8 cellular contexts compared by ENCODE assay signal in the genomic region with DNA sequence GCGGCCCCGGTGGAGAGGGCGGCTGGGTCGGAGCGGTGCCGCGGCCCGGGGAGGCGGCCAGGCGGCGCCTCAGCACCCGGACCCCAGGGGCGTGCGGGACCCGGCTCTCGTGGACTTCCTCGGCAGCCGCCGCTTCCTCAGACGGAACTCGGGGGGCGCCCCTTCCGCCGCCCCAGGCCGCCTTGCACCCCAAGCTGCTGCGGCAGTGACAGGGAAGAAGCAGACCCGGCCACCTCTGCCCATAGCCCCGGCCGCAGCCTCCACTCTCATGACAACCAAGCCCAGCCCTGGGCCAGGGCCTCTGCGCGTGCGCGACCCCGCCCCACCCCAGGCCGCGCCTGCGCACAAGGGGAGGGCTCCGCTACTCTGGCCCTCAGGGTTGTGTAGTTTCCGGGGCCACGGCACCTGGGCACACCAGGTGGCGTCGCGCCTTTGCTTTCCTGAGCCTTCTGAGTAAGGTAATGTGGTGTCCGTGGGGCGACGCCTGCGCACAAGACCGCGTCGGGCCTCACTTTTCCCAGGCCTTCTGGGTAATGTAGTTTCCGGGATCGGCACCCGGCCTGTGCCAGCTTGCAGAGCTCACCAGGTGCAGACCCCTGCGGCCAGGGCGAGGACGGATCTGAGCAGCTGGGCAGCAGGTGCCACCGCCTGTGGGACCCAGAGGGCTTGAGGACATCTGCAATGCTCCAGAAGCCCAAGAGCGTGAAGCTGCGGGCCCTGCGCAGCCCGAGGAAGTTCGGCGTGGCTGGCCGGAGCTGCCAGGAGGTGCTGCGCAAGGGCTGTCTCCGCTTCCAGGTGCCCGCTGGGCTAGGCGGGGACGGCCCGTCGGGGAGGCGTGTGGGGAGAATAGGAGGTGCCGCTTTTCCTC. TPM values are rescaled to one million over a fixed set of nuclear protein-coding genes. Genes with fewer than 3 reads are reported as not detected.
A peak's percentile ranks its signal among the peaks of the same experiment; 100 is the strongest.
DNase-seq lines count a peak whose midpoint lies in the region; ATAC-seq and TF ChIP-seq lines count a peak whose summit lies in the region.

A gene (minus strand): TSS at position 289 of the 868 bp plus-strand sequence. CDS start 4,804 bp downstream, outside the sequence.
A gene with protein sequence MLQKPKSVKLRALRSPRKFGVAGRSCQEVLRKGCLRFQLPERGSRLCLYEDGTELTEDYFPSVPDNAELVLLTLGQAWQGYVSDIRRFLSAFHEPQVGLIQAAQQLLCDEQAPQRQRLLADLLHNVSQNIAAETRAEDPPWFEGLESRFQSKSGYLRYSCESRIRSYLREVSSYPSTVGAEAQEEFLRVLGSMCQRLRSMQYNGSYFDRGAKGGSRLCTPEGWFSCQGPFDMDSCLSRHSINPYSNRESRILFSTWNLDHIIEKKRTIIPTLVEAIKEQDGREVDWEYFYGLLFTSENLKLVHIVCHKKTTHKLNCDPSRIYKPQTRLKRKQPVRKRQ (plus strand): TSS at position 554 of the 868 bp plus-strand sequence. CDS start 128 bp downstream, at position 682.

- intact Hi-C loops in activated CD4-positive, alpha-beta T cell treated with anti-CD3 and anti-CD28 coated beads, Interleukin-2, amount 10 ng/mL, durations not matched to agents 24 days and 14 days (cut with micrococcal nuclease): loop anchor here (1.0 to 2.0 kb wide), 4 partner anchors 34 to 85 kb away; a partner anchor contains a TSS

- H3K27ac Mint-ChIP-seq in activated CD4-positive, alpha-beta T cell treated with anti-CD3 and anti-CD28 coated beads, Interleukin-2, amount 10 ng/mL, durations not matched to agents 24 days and 14 days: peak within 1 kb of the TSS; percentile 86

- H3K9me3 Mint-ChIP-seq in activated CD4-positive, alpha-beta T cell treated with anti-CD3 and anti-CD28 coated beads, Interleukin-2, amount 10 ng/mL, durations not matched to agents 24 days and 14 days: no peaks in the 10 kb centered on the region

- no peaks in the 10 kb centered on the region for H3K36me3 ChIP-seq in BE2C

- no peaks in the 10 kb centered on the region for H3K9me3 ChIP-seq in BE2C

- H3K36me3 Mint-ChIP-seq in activated CD4-positive, alpha-beta T cell treated with anti-CD3 and anti-CD28 coated beads, Interleukin-2, amount 10 ng/mL, durations not matched to agents 24 days and 14 days (ENCODE audit: low read depth): no peaks in the 10 kb centered on the region

- no peaks in the 10 kb centered on the region for H3K27me3 ChIP-seq in BE2C

- peak within 1 kb of the TSS; percentile 71 for H3K4me3 ChIP-seq in BE2C (ENCODE audit: low read depth, low read length)

- H3K4me1 ChIP-seq in BE2C: no peaks in the 10 kb centered on the region

- H3K4me1 Mint-ChIP-seq in activated CD4-positive, alpha-beta T cell treated with anti-CD3 and anti-CD28 coated beads, Interleukin-2, amount 10 ng/mL, durations not matched to agents 24 days and 14 days: peaks cover 17% of the 10 kb centered on the region

- TF ChIP-seq CTCF in BE2C (IDR thresholded peaks at IDR 0.05; ENCODE audit: low read depth, low read length): 0 out of 2 replicates have a peak, but pooled peaks have one; percentile 6

- peak; percentile 96 for ATAC-seq in HG03439 (IDR thresholded peaks at IDR 0.05; ENCODE audit: unreplicated experiment)

- H3K27me3 Mint-ChIP-seq in activated CD4-positive, alpha-beta T cell treated with anti-CD3 and anti-CD28 coated beads, Interleukin-2, amount 10 ng/mL, durations not matched to agents 24 days and 14 days: no peaks in the 10 kb centered on the region

- DNase-seq in BE2C (peak; percentile 82), NCI-H526 (lab: John Stamatoyannopoulos, UW) (peak; percentile 97 to 99), cortex of kidney (lab: John Stamatoyannopoulos, UW) (peak; percentile 80), left kidney (ENCODE audit: low read depth, low spot score) (peak; percentile 99)
- peak; percentile 99 for DNase-seq in activated CD4-positive, alpha-beta T cell treated with anti-CD3 and anti-CD28 coated beads, Interleukin-2, amount 10 ng/mL, durations not matched to agents 24 days and 14 days
- peak; percentile 93 to 95 for DNase-seq in stimulated activated CD4-positive, alpha-beta T cell treated with anti-CD3 and anti-CD28 coated beads, Interleukin-2, amount 100 ng/mL, for 24 hours

- H3K4me3 Mint-ChIP-seq in activated CD4-positive, alpha-beta T cell treated with anti-CD3 and anti-CD28 coated beads, Interleukin-2, amount 10 ng/mL, durations not matched to agents 24 days and 14 days: peak within 1 kb of the TSS; percentile 96

- TF ChIP-seq POLR2A in GM19193 (IDR thresholded peaks at IDR 0.05; ENCODE audit: extremely low read depth, insufficient read depth, insufficient read length): peak; percentile 62

RNA-seq across cellular contexts. Expression of the first gene that starts in this region (rescaled TPM):
- polyA plus RNA-seq in BE2C (2012; ENCODE audit: insufficient read depth, insufficient read length, low read depth): 14.4 TPM
- total RNA-seq in activated CD4-positive, alpha-beta T cell treated with anti-CD3 and anti-CD28 coated beads, Interleukin-2, amount 10 ng/mL, durations not matched to agents 24 days and 14 days: 46.2 and 48.1 TPM in 2 replicates

RNA-seq across cellular contexts. Expression of the second gene that starts in this region (rescaled TPM):
- 4.3 TPM for polyA plus RNA-seq in BE2C (2012; ENCODE audit: insufficient read depth, insufficient read length, low read depth)
- total RNA-seq in activated CD4-positive, alpha-beta T cell treated with anti-CD3 and anti-CD28 coated beads, Interleukin-2, amount 10 ng/mL, durations not matched to agents 24 days and 14 days: 15.0 and 15.9 TPM in 2 replicates

Comparison
In these comparisons a context has a peak if more than half of its experiments do, and no peak if none do; other contexts are left out.
1. Peak in every context shown above with its lines: DNase-seq, ATAC-seq and H3K4me3 ChIP-seq.